In the genomic region with DNA sequence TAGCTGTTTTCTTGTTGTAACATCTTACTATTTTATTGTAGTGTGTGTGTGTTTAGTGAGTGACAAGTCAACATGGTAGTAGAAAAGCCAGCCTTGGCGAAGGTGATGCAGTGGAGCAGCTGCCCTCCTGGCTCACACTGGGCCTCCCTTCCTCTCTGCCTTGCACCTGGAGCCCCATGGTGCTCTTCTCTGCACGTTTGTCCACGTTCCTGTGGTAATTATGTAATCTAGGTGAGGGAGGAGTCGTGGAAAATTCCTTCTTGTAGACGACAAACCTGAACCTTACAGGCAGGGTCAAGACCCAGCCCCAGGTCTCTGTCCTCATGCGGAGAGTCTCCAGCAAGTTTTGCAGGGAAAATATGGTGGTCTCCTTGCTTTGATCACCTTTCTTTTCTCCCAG, we compare ENCODE assay signal across 26 cellular contexts.
"Had no signal": no experiment of that assay in that cellular context is flagged by ENCODE, and none has a peak within 500 bp of the region (broad histone marks: within the 10 kb centered on the region; RNA-seq: fewer than 3 reads in every experiment).

No MANE protein-coding gene starts in this region.

- H3K4me2 ChIP-seq: neural progenitor cell had no signal

- H3K79me2 ChIP-seq: parathyroid adenoma had no signal

- H3K36me3 ChIP-seq: neural progenitor cell, neutrophil, ovary, right lobe of liver, sigmoid colon, suprapubic skin, tibial artery, transverse colon, upper lobe of left lung, vagina had no signal

- H3K27me3 ChIP-seq: neural progenitor cell, neutrophil, ovary, right lobe of liver, testis, transverse colon, upper lobe of left lung, vagina had no signal

- H3K4me1 ChIP-seq: neural progenitor cell, parathyroid adenoma, psoas muscle, right lobe of liver, sigmoid colon, testis, tibial artery, transverse colon, upper lobe of left lung, vagina had no signal

- DNase-seq: naive thymus-derived CD4-positive, alpha-beta T cell; natural killer cell; nucleus accumbens; ovary; psoas muscle; right cardiac atrium; right lobe of liver; small intestine; stimulated activated CD4-positive, alpha-beta T cell treated with anti-CD3 and anti-CD28 coated beads, Interleukin-1b, Interleukin-23, amount 100 ng/mL, for 48 hours; stimulated activated CD4-positive, alpha-beta T cell treated with anti-CD3 and anti-CD28 coated beads, Interleukin-4, amount 100 ng/mL, for 1 hour; stimulated activated CD4-positive, alpha-beta T cell treated with anti-CD3 and anti-CD28 coated beads, Interleukin-4, amount 100 ng/mL, for 4 hours; stimulated activated CD8-positive, alpha-beta memory T cell treated with anti-CD3 and anti-CD28 coated beads, Interleukin-4, amount 100 ng/mL, for 48 hours; stimulated activated naive CD4-positive, alpha-beta T cell; stimulated activated naive CD8-positive, alpha-beta T cell treated with anti-CD3 and anti-CD28 coated beads, Interleukin-15, amount 100 ng/mL, for 72 hours; stimulated activated naive CD8-positive, alpha-beta T cell treated with anti-CD3 and anti-CD28 coated beads, Interleukin-15, Interleukin-2, amounts not matched to agents 100 U/mL and 50 U/mL, for 24 hours; substantia nigra; testis; tibial artery; transverse colon; upper lobe of left lung had no signal

- H3K27ac ChIP-seq: neural progenitor cell, neutrophil, ovary, parathyroid adenoma, psoas muscle, right lobe of liver, sigmoid colon, suprapubic skin, testis, tibial artery, transverse colon, upper lobe of left lung, vagina had no signal

- H3K4me3 ChIP-seq: neural progenitor cell, ovary, psoas muscle, right lobe of liver, sigmoid colon, suprapubic skin, testis, tibial artery, transverse colon, upper lobe of left lung, vagina had no signal

- H3K9me3 ChIP-seq: neutrophil, ovary, psoas muscle, right lobe of liver, sigmoid colon, suprapubic skin, testis, tibial artery, transverse colon, upper lobe of left lung, vagina had no signal

- H2AFZ ChIP-seq: neural progenitor cell, parathyroid adenoma had no signal
